Comparison of ENCODE assay signal across 10 cellular contexts in genomic region chr14:67108230-67108629, GRCh38.
"Had no signal": no experiment of that assay in that cellular context is flagged by ENCODE, and none has a peak within 500 bp of the region (broad histone marks: within the 10 kb centered on the region; RNA-seq: fewer than 3 reads in every experiment).

No MANE protein-coding gene starts in this region.

- H3K4me3 Mint-ChIP-seq: HFFc6, IgD-negative memory B cell had no signal

- H3K4me1 Mint-ChIP-seq: IgD-negative memory B cell had no signal

- H3K4me1 ChIP-seq: HAP-1 had no signal

- H3K27me3 Mint-ChIP-seq: IgD-negative memory B cell had no signal

- DNase-seq: GM23248, GOT3, H7, HFFc6, KBM-7 had no signal

- H3K4me3 ChIP-seq: GM23248, HAP-1 had no signal

- H3K36me3 ChIP-seq: HAP-1 had no signal

- H3K9me3 ChIP-seq: HAP-1 had no signal

- H3K27ac ChIP-seq: GM23248, HL-60 had no signal

- ATAC-seq: HCT116, HepG2 had no signal

- H3K27ac Mint-ChIP-seq: HFFc6, IgD-negative memory B cell had no signal
